10 cellular contexts compared by ENCODE assay signal in the genomic region with DNA sequence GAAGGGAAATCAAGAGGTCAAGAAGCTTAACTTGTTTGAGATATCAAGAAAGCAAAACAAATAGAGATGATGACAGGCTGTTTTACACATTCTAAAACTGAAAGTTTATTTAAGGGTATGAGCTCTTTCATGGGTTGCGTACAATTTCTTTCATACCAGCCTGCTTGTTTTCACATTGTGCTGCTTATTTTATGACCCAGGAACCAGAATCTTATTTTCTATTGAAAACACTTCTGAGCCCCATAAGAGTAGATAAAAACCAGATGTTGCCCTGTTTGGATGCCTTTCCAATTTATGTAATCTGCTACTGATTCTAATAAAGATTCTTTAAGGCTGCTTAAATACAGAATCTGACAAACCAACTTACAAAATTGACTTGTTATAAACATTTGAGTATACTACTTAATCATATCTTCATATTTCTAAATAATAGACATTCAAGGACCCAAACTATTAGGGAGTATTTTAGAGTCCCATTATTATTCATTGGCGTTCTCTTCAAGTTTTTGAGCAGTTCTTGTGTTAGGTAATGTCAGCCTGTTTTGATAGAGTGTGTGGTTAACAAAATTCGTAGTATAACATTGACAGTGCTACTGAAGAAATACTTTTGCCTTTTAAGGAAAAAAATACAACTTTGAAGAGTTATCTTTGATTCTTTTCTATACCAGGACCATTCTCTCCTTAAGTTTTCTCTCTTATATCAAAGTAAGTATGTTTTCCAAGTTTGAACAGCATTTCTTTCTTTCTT.
DNase-seq lines count a peak whose midpoint lies in the region; ATAC-seq and TF ChIP-seq lines count a peak whose summit lies in the region.
"Had no signal": no experiment of that assay in that cellular context is flagged by ENCODE, and none has a peak within 500 bp of the region (broad histone marks: within the 10 kb centered on the region; RNA-seq: fewer than 3 reads in every experiment).

No MANE protein-coding gene starts in this region.

- H3K56ac ChIP-seq in H9 (ENCODE audit: insufficient read length, low read depth, low read length) (no peak overlapping the region), mesendoderm (ENCODE audit: low read length) (no peak overlapping the region)

- no peaks in the 10 kb centered on the region for H3K27me3 Mint-ChIP-seq in H9 (ENCODE audit: low read depth)

- peak overlapping the region in 2 of 4 donors; percentile 5 to 6 for H3K4me3 ChIP-seq in esophagus muscularis mucosa
- H3K4me3 ChIP-seq in smooth muscle cell = peak overlapping the region; percentile 26
- no peak overlapping the region for H3K4me3 ChIP-seq in mesendoderm (ENCODE audit: low read length)

- no peak overlapping the region for H2BK12ac ChIP-seq in H9 (ENCODE audit: insufficient read length, low read depth, low read length)

- H3K9me3 ChIP-seq in esophagus muscularis mucosa = no peaks in the 10 kb centered on the region
- H3K9me3 ChIP-seq in smooth muscle cell (replicated peaks; ENCODE audit: low read depth) = no peaks in the 10 kb centered on the region
- H3K9me3 ChIP-seq in H9 (ENCODE audit: control insufficient read depth, low read depth, low read length) = no peaks in the 10 kb centered on the region

- no peak overlapping the region for H3K14ac ChIP-seq in H9 (ENCODE audit: insufficient read depth, low read length)

- no peak overlapping the region for H3K4me3 Mint-ChIP-seq in H9

- H3K4ac ChIP-seq in H9 (ENCODE audit: low read depth, low read length) (no peak overlapping the region), mesendoderm (ENCODE audit: low read depth, low read length) (no peak overlapping the region)

- H3K4me1 Mint-ChIP-seq in H9 = peaks cover 0 to 7% of the 10 kb centered on the region in 2 experiments

- H2BK120ac ChIP-seq in H9 (ENCODE audit: low read depth, low read length, poor library complexity, severe bottlenecking) = no peak overlapping the region
- H2BK120ac ChIP-seq in mesendoderm (ENCODE audit: low read depth, low read length) = no peak overlapping the region

- H3K27ac Mint-ChIP-seq in H9 = no peak overlapping the region

- no peaks in the 10 kb centered on the region for H4K20me1 ChIP-seq in smooth muscle cell (ENCODE audit: low read depth)
- no peaks in the 10 kb centered on the region for H4K20me1 ChIP-seq in H9 (ENCODE audit: control insufficient read depth, insufficient read depth, insufficient read length)

- no peak overlapping the region for H2AK5ac ChIP-seq in H9 (ENCODE audit: insufficient read length, low read length)
- no peak overlapping the region for H2AK5ac ChIP-seq in mesendoderm (ENCODE audit: low read length)

- H3K79me1 ChIP-seq in H9 (ENCODE audit: insufficient read depth, low read depth, low read length, poor library complexity, severe bottlenecking) (no peaks in the 10 kb centered on the region), mesendoderm (ENCODE audit: low read length) (peaks cover 4% of the 10 kb centered on the region)

- no peak overlapping the region for H3T11ph ChIP-seq in H9 (ENCODE audit: low read length)

- no peaks in the 10 kb centered on the region for H3K9me3 Mint-ChIP-seq in H9

- TF ChIP-seq EP300 in esophagus muscularis mucosa (IDR thresholded peaks at IDR 0.05) = no peak

- H3K27ac ChIP-seq in esophagus muscularis mucosa (replicated peaks in 1 of 4) = peak overlapping the region; percentile 50 to 66 (median 60)
- H3K27ac ChIP-seq in smooth muscle cell (ENCODE audit: low read depth) = peak overlapping the region; percentile 76
- H3K27ac ChIP-seq in H9 (ENCODE audit: insufficient read length, low read depth, low read length) = no peak overlapping the region
- H3K27ac ChIP-seq in mesendoderm (ENCODE audit: low read depth, low read length) = no peak overlapping the region
- no peak overlapping the region for H3K27ac ChIP-seq in substantia nigra (ENCODE audit: low read depth, low read length, poor library complexity, severe bottlenecking)
- H3K27ac ChIP-seq: WERI-Rb-1 had no signal

- H3K18ac ChIP-seq in H9 (ENCODE audit: insufficient read length, low read depth, low read length) = no peak overlapping the region
- H3K18ac ChIP-seq in mesendoderm (ENCODE audit: low read length) = no peak overlapping the region

- no peak overlapping the region for H2BK15ac ChIP-seq in H9 (ENCODE audit: low read depth, low read length)
- H2BK15ac ChIP-seq in mesendoderm (replicated peaks; ENCODE audit: low read depth) = no peak overlapping the region

- intact Hi-C loops in esophagus muscularis mucosa (cut with DNase I) = no loop called here

- H2BK5ac ChIP-seq in H9 (ENCODE audit: insufficient read length, low read length) (no peak overlapping the region), mesendoderm (ENCODE audit: low read length) (no peak overlapping the region)

- no peak overlapping the region for H4K91ac ChIP-seq in H9 (ENCODE audit: insufficient read length, low read depth, low read length)

- H3K36me3 ChIP-seq in esophagus muscularis mucosa = peaks cover 0 to 17% (median 0%) of the 10 kb centered on the region in 4 donors
- H3K36me3 ChIP-seq in smooth muscle cell (ENCODE audit: low read depth) = no peaks in the 10 kb centered on the region
- no peaks in the 10 kb centered on the region for H3K36me3 ChIP-seq in mesendoderm (ENCODE audit: control insufficient read depth, insufficient read depth, low read length)
- H3K36me3 ChIP-seq: WERI-Rb-1 had no signal

- H4K5ac ChIP-seq in H9 (ENCODE audit: insufficient read length, low read depth, low read length) (no peak overlapping the region), mesendoderm (ENCODE audit: low read length) (no peak overlapping the region)

- H4K8ac ChIP-seq in H9 (replicated peaks; ENCODE audit: insufficient read length, low read depth, low read length) (no peak overlapping the region), mesendoderm (ENCODE audit: low read depth, low read length) (no peak overlapping the region)

- peak; percentile 65 for ATAC-seq in GM19025 (IDR thresholded peaks at IDR 0.05; ENCODE audit: low read depth, unreplicated experiment)
- ATAC-seq in HG03045 (IDR thresholded peaks at IDR 0.05; ENCODE audit: unreplicated experiment) = peak; percentile 69

- TF ChIP-seq POLR2A in esophagus muscularis mucosa (IDR thresholded peaks at IDR 0.05; ENCODE audit: low read depth) = no peak

- TF ChIP-seq CTCF in esophagus muscularis mucosa (IDR thresholded peaks at IDR 0.05) = no peak
- TF ChIP-seq CTCF in smooth muscle cell (IDR thresholded peaks at IDR 0.05; ENCODE audit: borderline replicate concordance, insufficient read depth, poor library complexity, severe bottlenecking) = no peak
- no peak for TF ChIP-seq CTCF in H9 (conservative IDR thresholded peaks at IDR 0.05)

- DNase-seq in esophagus muscularis mucosa (ENCODE audit: extremely low spot score) (no peak), smooth muscle cell (lab: John Stamatoyannopoulos, UW; ENCODE audit: unreplicated experiment) (no peak), DMS79 treated with DMSO at 0.1 percent for 48 hours (lab: John Stamatoyannopoulos, UW) (no peak), H9 (no peak), mesendoderm (no peak), substantia nigra (lab: John Stamatoyannopoulos, UW) (no peak)
- DNase-seq: occipital lobe, WERI-Rb-1 had no signal

- 36% methylated on average over 3 of the region's 3 CpGs for WGBS in esophagus muscularis mucosa
- 26% methylated on average over 3 of the region's 3 CpGs for WGBS in smooth muscle cell (ENCODE audit: low lambda C conversion rate)
- WGBS in H9 (ENCODE audit: extremely low coverage, insufficient read length, low lambda C conversion rate) = no CpG with 5 or more reads among the region's 3 CpGs
- WGBS in mesendoderm (ENCODE audit: extremely low coverage, insufficient coverage, low lambda C conversion rate) = no CpG with 5 or more reads among the region's 3 CpGs

- H3K4me1 ChIP-seq in esophagus muscularis mucosa (peaks cover 60 to 84% (median 71%) of the 10 kb centered on the region in 4 donors), smooth muscle cell (ENCODE audit: low read depth) (peaks cover 22% of the 10 kb centered on the region), H9 (ENCODE audit: insufficient read depth, low read length) (no peaks in the 10 kb centered on the region), mesendoderm (ENCODE audit: control insufficient read depth, low read depth, low read length) (no peaks in the 10 kb centered on the region)

- H3K9ac ChIP-seq in smooth muscle cell (ENCODE audit: low read depth) (peak overlapping the region; percentile 40), H9 (ENCODE audit: extremely low read depth, insufficient read length, low read length) (no peak overlapping the region), mesendoderm (ENCODE audit: low read length) (no peak overlapping the region)

- H3K79me2 ChIP-seq in smooth muscle cell (ENCODE audit: low read depth) (peaks cover 72% of the 10 kb centered on the region), H9 (ENCODE audit: insufficient read depth, low read length) (no peaks in the 10 kb centered on the region), mesendoderm (ENCODE audit: control insufficient read depth, insufficient read depth, low read length) (no peaks in the 10 kb centered on the region)

- H2AFZ ChIP-seq in smooth muscle cell (ENCODE audit: low read depth) (no peak overlapping the region), H9 (ENCODE audit: low read length) (no peak overlapping the region)

- H3K36me3 Mint-ChIP-seq in H9 (ENCODE audit: insufficient read depth in 1 of 3, low read depth in 3 of 3) = peaks cover 0 to 2% (median 0%) of the 10 kb centered on the region in 3 experiments; a peak in 1 of 7 replicates

- no peaks in the 10 kb centered on the region for H3K23me2 ChIP-seq in H9 (ENCODE audit: insufficient read length, low read depth, low read length, poor library complexity, severe bottlenecking)

- no peak overlapping the region for H2BK20ac ChIP-seq in H9 (ENCODE audit: low read depth, low read length, poor library complexity, severe bottlenecking)

- no peak overlapping the region for H3K23ac ChIP-seq in H9 (ENCODE audit: insufficient read length, low read depth, low read length)
- H3K23ac ChIP-seq in mesendoderm (ENCODE audit: low read length) = no peak overlapping the region

- H3K4me2 ChIP-seq in smooth muscle cell (peak overlapping the region; percentile 83), H9 (ENCODE audit: insufficient read depth, insufficient read length, low read length) (no peak overlapping the region), mesendoderm (ENCODE audit: low read length) (no peak overlapping the region)

- H3F3A ChIP-seq in smooth muscle cell (ENCODE audit: low read depth) = peaks cover 29% of the 10 kb centered on the region

- H3K27me3 ChIP-seq in esophagus muscularis mucosa (no peaks in the 10 kb centered on the region), smooth muscle cell (ENCODE audit: low read depth) (no peaks in the 10 kb centered on the region), H9 (ENCODE audit: insufficient read depth, low read length) (no peaks in the 10 kb centered on the region), mesendoderm (ENCODE audit: insufficient read depth, low read length, poor library complexity) (no peaks in the 10 kb centered on the region)

Comparison
In these comparisons a context has a peak if more than half of its experiments do, and no peak if none do; other contexts are left out.
1. H3K27ac ChIP-seq: peak in esophagus muscularis mucosa (4 of 4) and smooth muscle cell (single experiment); none in H9 (single experiment), mesendoderm (single experiment) and substantia nigra (single experiment).